31 cellular contexts compared by ENCODE assay signal in the genomic region with DNA sequence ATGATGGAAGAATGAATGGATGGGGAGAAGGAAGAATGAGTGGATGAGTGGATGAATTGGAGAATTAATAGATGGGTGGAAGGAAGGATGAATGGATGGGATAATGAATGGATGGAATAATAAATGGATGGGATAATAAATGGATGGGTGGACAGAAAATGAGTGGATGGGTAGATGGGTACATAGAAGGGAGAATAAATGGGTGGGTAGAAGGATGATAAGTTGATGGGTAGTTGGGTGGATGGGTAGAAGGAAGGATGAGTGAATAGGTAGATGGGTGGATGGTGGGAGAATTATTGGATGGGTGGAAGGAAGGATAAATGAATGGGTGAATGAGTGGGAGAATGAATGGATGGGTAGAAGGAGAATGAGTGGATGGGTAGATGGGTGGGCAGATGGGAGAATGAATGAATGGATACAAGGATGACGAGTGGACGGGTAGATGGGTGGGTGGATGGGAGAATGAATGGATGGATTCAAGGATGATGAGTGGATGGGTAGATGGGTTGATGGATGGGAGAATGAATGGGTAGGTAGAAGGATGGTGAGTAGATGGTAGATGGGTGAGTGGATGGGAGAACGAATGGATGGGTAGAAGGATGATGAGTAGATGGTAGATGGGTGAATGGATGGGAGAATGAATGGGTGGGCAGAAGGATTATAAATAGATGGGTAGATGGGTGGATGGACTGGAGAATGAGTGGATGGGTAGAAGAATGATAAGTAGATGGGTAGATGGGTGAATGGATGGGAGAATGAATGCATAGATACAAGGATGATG. TPM values are rescaled to one million over a fixed set of nuclear protein-coding genes. Genes with fewer than 3 reads are reported as not detected.
"Had no signal": no experiment of that assay in that cellular context is flagged by ENCODE, and none has a peak within 500 bp of the region (broad histone marks: within the 10 kb centered on the region; RNA-seq: fewer than 3 reads in every experiment).

No MANE protein-coding gene starts in this region.

- H3K36me3 ChIP-seq: stomach, suprapubic skin, thoracic aorta, thyroid gland, tibial artery, tibial nerve, transverse colon, upper lobe of left lung, upper lobe of right lung, uterus, vagina had no signal

- H3K4me1 Mint-ChIP-seq: stimulated activated effector memory CD8-positive, alpha-beta T cell treated with anti-CD3 and anti-CD28 coated beads, Interleukin-12 subunit alpha, Interleukin-12 subunit beta, amount 100 ng/mL, for 72 hours; stimulated activated memory B cell treated with anti-CD40 and anti-IgM and Interleukin-4, amounts not matched to agents 10 μg/mL and 1 μg/mL and 100 μg/mL, for 72 hours; stimulated activated naive B cell treated with anti-CD40 and anti-IgM and Interleukin-4, amounts not matched to agents 10 μg/mL and 1 μg/mL and 100 μg/mL, for 72 hours; stimulated activated naive CD8-positive, alpha-beta T cell treated with anti-CD3 and anti-CD28 coated beads, Interleukin-15, amount 100 ng/mL, for 72 hours had no signal

- H3K27ac ChIP-seq: stomach, suprapubic skin, testis, thoracic aorta, thyroid gland, tibial artery, tibial nerve, transverse colon, upper lobe of left lung, upper lobe of right lung, uterus, vagina had no signal

- H3K4me3 Mint-ChIP-seq: stimulated activated effector memory CD8-positive, alpha-beta T cell treated with anti-CD3 and anti-CD28 coated beads, Interleukin-12 subunit alpha, Interleukin-12 subunit beta, amount 100 ng/mL, for 72 hours; stimulated activated memory B cell treated with anti-CD40 and anti-IgM and Interleukin-4, amounts not matched to agents 10 μg/mL and 1 μg/mL and 100 μg/mL, for 72 hours; stimulated activated naive B cell treated with anti-CD40 and anti-IgM and Interleukin-4, amounts not matched to agents 10 μg/mL and 1 μg/mL and 100 μg/mL, for 72 hours; stimulated activated naive CD8-positive, alpha-beta T cell treated with anti-CD3 and anti-CD28 coated beads, Interleukin-15, amount 100 ng/mL, for 72 hours; stimulated activated naive CD8-positive, alpha-beta T cell treated with anti-CD3 and anti-CD28 coated beads, Interleukin-15, Interleukin-2, amounts not matched to agents 100 ng/mL and 50 ng/mL, for 24 hours had no signal

- H3K27ac Mint-ChIP-seq: stimulated activated effector memory CD8-positive, alpha-beta T cell treated with anti-CD3 and anti-CD28 coated beads, Interleukin-12 subunit alpha, Interleukin-12 subunit beta, amount 100 ng/mL, for 72 hours; stimulated activated memory B cell treated with anti-CD40 and anti-IgM and Interleukin-4, amounts not matched to agents 10 μg/mL and 1 μg/mL and 100 μg/mL, for 72 hours; stimulated activated naive B cell treated with anti-CD40 and anti-IgM and Interleukin-4, amounts not matched to agents 10 μg/mL and 1 μg/mL and 100 μg/mL, for 72 hours; stimulated activated naive CD8-positive, alpha-beta T cell treated with anti-CD3 and anti-CD28 coated beads, Interleukin-15, amount 100 ng/mL, for 72 hours; stimulated activated naive CD8-positive, alpha-beta T cell treated with anti-CD3 and anti-CD28 coated beads, Interleukin-15, Interleukin-2, amounts not matched to agents 100 ng/mL and 50 ng/mL, for 24 hours had no signal

- DNase-seq: stimulated activated CD4-positive, alpha-beta T cell treated with anti-CD3 and anti-CD28 coated beads, Interleukin-1b, Interleukin-23, amount 100 ng/mL, for 48 hours; stimulated activated CD4-positive, alpha-beta T cell treated with anti-CD3 and anti-CD28 coated beads, Interleukin-2, amount 100 ng/mL, for 24 hours; stimulated activated CD4-positive, alpha-beta T cell treated with anti-CD3 and anti-CD28 coated beads, Interleukin-2, amount 100 ng/mL, for 48 hours; stimulated activated CD4-positive, alpha-beta T cell treated with anti-CD3 and anti-CD28 coated beads, Interleukin-4, amount 100 ng/mL, for 1 hour; stimulated activated CD4-positive, alpha-beta T cell treated with anti-CD3 and anti-CD28 coated beads, Interleukin-4, amount 100 ng/mL, for 24 hours; stimulated activated CD4-positive, alpha-beta T cell treated with anti-CD3 and anti-CD28 coated beads, Interleukin-4, amount 100 ng/mL, for 4 hours; stimulated activated CD8-positive, alpha-beta memory T cell treated with anti-CD3 and anti-CD28 coated beads, Interleukin-4, amount 100 ng/mL, for 48 hours; stimulated activated naive B cell treated with anti-CD40 and anti-IgM and Interleukin-4, amounts not matched to agents 10 μg/mL and 1 μg/mL and 100 μg/mL, for 72 hours; stimulated activated naive CD4-positive, alpha-beta T cell; stimulated activated naive CD4-positive, alpha-beta T cell treated with Interleukin-2 at 50 U/mL for 16 hours; stimulated activated naive CD8-positive, alpha-beta T cell treated with anti-CD3 and anti-CD28 coated beads, Interleukin-15, amount 100 ng/mL, for 72 hours; stimulated activated naive CD8-positive, alpha-beta T cell treated with anti-CD3 and anti-CD28 coated beads, Interleukin-15, Interleukin-2, amounts not matched to agents 100 U/mL and 50 U/mL, for 24 hours; stomach; substantia nigra; testis; thyroid gland; tibial artery; transverse colon; trophoblast cell; upper lobe of left lung; upper lobe of right lung; uterus had no signal

- H3K36me3 Mint-ChIP-seq: stimulated activated effector memory CD8-positive, alpha-beta T cell treated with anti-CD3 and anti-CD28 coated beads, Interleukin-12 subunit alpha, Interleukin-12 subunit beta, amount 100 ng/mL, for 72 hours; stimulated activated memory B cell treated with anti-CD40 and anti-IgM and Interleukin-4, amounts not matched to agents 10 μg/mL and 1 μg/mL and 100 μg/mL, for 72 hours; stimulated activated naive B cell treated with anti-CD40 and anti-IgM and Interleukin-4, amounts not matched to agents 10 μg/mL and 1 μg/mL and 100 μg/mL, for 72 hours had no signal

- H3K9me3 ChIP-seq: suprapubic skin, testis, thoracic aorta, thyroid gland, tibial artery, transverse colon, upper lobe of right lung, uterus, vagina had no signal

- H3K27me3 ChIP-seq: testis, thyroid gland, upper lobe of left lung, uterus, vagina had no signal

- H3K27me3 Mint-ChIP-seq: stimulated activated memory B cell treated with anti-CD40 and anti-IgM and Interleukin-4, amounts not matched to agents 10 μg/mL and 1 μg/mL and 100 μg/mL, for 72 hours; stimulated activated naive B cell treated with anti-CD40 and anti-IgM and Interleukin-4, amounts not matched to agents 10 μg/mL and 1 μg/mL and 100 μg/mL, for 72 hours had no signal

- H3K4me3 ChIP-seq: stomach, suprapubic skin, testis, thoracic aorta, thyroid gland, tibial artery, tibial nerve, transverse colon, upper lobe of left lung, upper lobe of right lung, uterus, vagina had no signal

- H3K9me3 Mint-ChIP-seq: stimulated activated effector memory CD8-positive, alpha-beta T cell treated with anti-CD3 and anti-CD28 coated beads, Interleukin-12 subunit alpha, Interleukin-12 subunit beta, amount 100 ng/mL, for 72 hours had no signal

- H3K4me1 ChIP-seq: stomach, suprapubic skin, testis, thyroid gland, tibial artery, tibial nerve, transverse colon, upper lobe of left lung, upper lobe of right lung, uterus, vagina had no signal

- ATAC-seq: stimulated activated effector memory CD8-positive, alpha-beta T cell treated with anti-CD3 and anti-CD28 coated beads, Interleukin-12 subunit alpha, Interleukin-12 subunit beta, amount 100 ng/mL, for 72 hours; stimulated activated memory B cell treated with anti-CD40 and anti-IgM and Interleukin-4, amounts not matched to agents 10 μg/mL and 1 μg/mL and 100 μg/mL, for 72 hours; stimulated activated naive B cell treated with anti-CD40 and anti-IgM and Interleukin-4, amounts not matched to agents 10 μg/mL and 1 μg/mL and 100 μg/mL, for 72 hours; stimulated activated naive CD8-positive, alpha-beta T cell treated with anti-CD3 and anti-CD28 coated beads, Interleukin-15, amount 100 ng/mL, for 72 hours; stimulated activated naive CD8-positive, alpha-beta T cell treated with anti-CD3 and anti-CD28 coated beads, Interleukin-15, Interleukin-2, amounts not matched to agents 100 U/mL and 50 U/mL, for 24 hours; upper lobe of right lung had no signal

RNA-seq across cellular contexts. Expression of a gene that starts 15.9 kb away (rescaled TPM):
- total RNA-seq: stomach, subcutaneous adipose tissue, suprapubic skin, thoracic aorta, thyroid gland, tibial nerve, transverse colon, upper lobe of left lung, upper lobe of right lung, urinary bladder, uterus had no signal
- polyA plus RNA-seq: stomach, urinary bladder had no signal
